11 cellular contexts compared by ENCODE assay signal in genomic region chr18:75213610-75214009, GRCh38. TPM values are rescaled to one million over a fixed set of nuclear protein-coding genes. Genes with fewer than 3 reads are reported as not detected.
DNase-seq lines count a peak whose midpoint lies in the region; ATAC-seq and TF ChIP-seq lines count a peak whose summit lies in the region.
"Had no signal": no experiment of that assay in that cellular context is flagged by ENCODE, and none has a peak within 500 bp of the region (broad histone marks: within the 10 kb centered on the region; RNA-seq: fewer than 3 reads in every experiment).

No MANE protein-coding gene starts in this region.

- peaks cover 12% of the 10 kb centered on the region for H3K27me3 Mint-ChIP-seq in brain
- peaks cover 29% of the 10 kb centered on the region for H3K27me3 Mint-ChIP-seq in neural crest cell (ENCODE audit: low read depth)

- TF ChIP-seq CTCF in brain (conservative IDR thresholded peaks at IDR 0.05) (no peak), neural crest cell (conservative IDR thresholded peaks at IDR 0.05) (no peak)

- H3K4me3 Mint-ChIP-seq in brain (peak overlapping the region; percentile 88 to 99 (median 93)), neural crest cell (peak overlapping the region; percentile 88)
- H3K4me3 Mint-ChIP-seq: H9 had no signal

- ATAC-seq in activated CD4-positive, CD25-positive, alpha-beta regulatory T cell treated with anti-CD3 and anti-CD28 coated beads, Interleukin-2, amount 50 U/mL, for 24 hours = no peak
- ATAC-seq in GM18505 (IDR thresholded peaks at IDR 0.05; ENCODE audit: unreplicated experiment) = no peak

- DNase-seq in Caki2 (ENCODE audit: low read depth) (peak; percentile 43), NCI-H1105 (lab: John Stamatoyannopoulos, UW) (peak; percentile 71), neural crest cell (ENCODE audit: low read depth, low spot score) (no peak), GM19240 (ENCODE audit: insufficient read length, low spot score) (no peak), iPS-NIHi7 (ENCODE audit: extremely low spot score) (no peak)
- DNase-seq: activated naive CD4-positive, alpha-beta T cell treated with Interleukin-2 at 50 U/mL for 16 hours; H9; stimulated activated CD4-positive, alpha-beta T cell treated with anti-CD3 and anti-CD28 coated beads, Interleukin-2, amount 100 ng/mL, for 24 hours had no signal

- in situ Hi-C loops in Caki2 (cut with HindIII; ENCODE audit: low pct_unique_long_range_greater_than_20kb, low sequenced_read_pairs) = no loop called here

- H3K27ac Mint-ChIP-seq in brain (peak overlapping the region in 3 of 5 experiments; percentile 50 to 97 (median 70)), neural crest cell (ENCODE audit: unreplicated experiment) (no peak overlapping the region)
- H3K27ac Mint-ChIP-seq: H9 had no signal

- H3K36me3 Mint-ChIP-seq in brain (peaks cover 4% of the 10 kb centered on the region), neural crest cell (ENCODE audit: low read depth) (no peaks in the 10 kb centered on the region)

- H3K4me1 Mint-ChIP-seq in brain = peaks cover 72% of the 10 kb centered on the region
- peaks cover 46% of the 10 kb centered on the region for H3K4me1 Mint-ChIP-seq in neural crest cell

- H3K9me3 Mint-ChIP-seq in brain (peaks cover 0 to 3% (median 0%) of the 10 kb centered on the region in 5 experiments), neural crest cell (no peaks in the 10 kb centered on the region)

- TF ChIP-seq POLR2A in GM18505 (IDR thresholded peaks at IDR 0.05; ENCODE audit: borderline replicate concordance, extremely low read depth, insufficient read depth, insufficient read length) = no peak

RNA-seq across cellular contexts. Expression of gene TSHZ1, which starts 3.0 kb away (rescaled TPM):
- total RNA-seq in Caki2 (2014; rRNA removed; shearing (Covaris generic); ENCODE audit: low replicate concordance) = 9.2 and 10.4 TPM in 2 replicates
- 35.6 TPM for polyA plus RNA-seq in brain (ENCODE audit: insufficient read depth, low read depth, low replicate concordance)
- 6.7 and 6.9 TPM in 2 replicates for total RNA-seq in neural crest cell

RNA-seq across cellular contexts. Expression of gene PTGR3, which starts 4.7 kb away (rescaled TPM):
- 4.1 and 12.4 TPM in 2 replicates for total RNA-seq in Caki2 (2014; rRNA removed; shearing (Covaris generic); ENCODE audit: low replicate concordance)
- polyA plus RNA-seq in brain (ENCODE audit: insufficient read depth, low read depth, low replicate concordance) = 30.8 TPM
- total RNA-seq in neural crest cell = 9.2 and 12.1 TPM in 2 replicates

Comparison
In these comparisons a context has a peak if more than half of its experiments do, and no peak if none do; other contexts are left out.
1. DNase-seq: peak in Caki2 (single experiment) and NCI-H1105 (single experiment); none in neural crest cell (single experiment), GM19240 (single experiment) and iPS-NIHi7 (single experiment).